In the genomic region with DNA sequence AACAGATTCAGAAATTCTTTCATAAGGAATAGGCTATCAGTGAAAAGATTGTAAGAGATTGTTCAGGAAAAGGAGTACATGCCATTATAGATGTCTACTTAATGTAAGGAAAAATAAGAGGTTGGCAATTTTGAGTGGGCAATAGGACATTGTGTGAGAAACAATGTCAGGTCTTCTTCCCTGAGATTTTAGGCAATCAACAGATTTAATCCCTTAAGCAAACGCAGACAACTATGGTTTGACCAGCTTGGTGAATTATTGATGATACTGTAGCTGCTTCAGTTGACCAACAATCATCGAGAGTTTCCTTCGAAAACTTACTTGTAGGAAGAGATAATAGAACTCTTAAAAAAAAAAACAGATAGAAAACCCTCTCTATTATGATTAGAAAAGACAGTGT, we compare ENCODE assay signal across 1 cellular context.
TF ChIP-seq lines count a peak whose summit lies in the region.

No MANE protein-coding gene starts in this region.

TF ChIP-seq in HepG2, 621 proteins besides CTCF, POLR2A, EP300 and RAD21 (continued from another document):
- TF ChIP-seq, protein P1, sequence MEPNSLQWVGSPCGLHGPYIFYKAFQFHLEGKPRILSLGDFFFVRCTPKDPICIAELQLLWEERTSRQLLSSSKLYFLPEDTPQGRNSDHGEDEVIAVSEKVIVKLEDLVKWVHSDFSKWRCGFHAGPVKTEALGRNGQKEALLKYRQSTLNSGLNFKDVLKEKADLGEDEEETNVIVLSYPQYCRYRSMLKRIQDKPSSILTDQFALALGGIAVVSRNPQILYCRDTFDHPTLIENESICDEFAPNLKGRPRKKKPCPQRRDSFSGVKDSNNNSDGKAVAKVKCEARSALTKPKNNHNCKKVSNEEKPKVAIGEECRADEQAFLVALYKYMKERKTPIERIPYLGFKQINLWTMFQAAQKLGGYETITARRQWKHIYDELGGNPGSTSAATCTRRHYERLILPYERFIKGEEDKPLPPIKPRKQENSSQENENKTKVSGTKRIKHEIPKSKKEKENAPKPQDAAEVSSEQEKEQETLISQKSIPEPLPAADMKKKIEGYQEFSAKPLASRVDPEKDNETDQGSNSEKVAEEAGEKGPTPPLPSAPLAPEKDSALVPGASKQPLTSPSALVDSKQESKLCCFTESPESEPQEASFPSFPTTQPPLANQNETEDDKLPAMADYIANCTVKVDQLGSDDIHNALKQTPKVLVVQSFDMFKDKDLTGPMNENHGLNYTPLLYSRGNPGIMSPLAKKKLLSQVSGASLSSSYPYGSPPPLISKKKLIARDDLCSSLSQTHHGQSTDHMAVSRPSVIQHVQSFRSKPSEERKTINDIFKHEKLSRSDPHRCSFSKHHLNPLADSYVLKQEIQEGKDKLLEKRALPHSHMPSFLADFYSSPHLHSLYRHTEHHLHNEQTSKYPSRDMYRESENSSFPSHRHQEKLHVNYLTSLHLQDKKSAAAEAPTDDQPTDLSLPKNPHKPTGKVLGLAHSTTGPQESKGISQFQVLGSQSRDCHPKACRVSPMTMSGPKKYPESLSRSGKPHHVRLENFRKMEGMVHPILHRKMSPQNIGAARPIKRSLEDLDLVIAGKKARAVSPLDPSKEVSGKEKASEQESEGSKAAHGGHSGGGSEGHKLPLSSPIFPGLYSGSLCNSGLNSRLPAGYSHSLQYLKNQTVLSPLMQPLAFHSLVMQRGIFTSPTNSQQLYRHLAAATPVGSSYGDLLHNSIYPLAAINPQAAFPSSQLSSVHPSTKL (CRISPR knock-in tag; IDR thresholded peaks at IDR 0.05): peak; percentile 24; the same call in 1 of the 2 replicates
- TF ChIP-seq BCL6 (CRISPR knock-in tag; IDR thresholded peaks at IDR 0.05) (peak; percentile 26; the same call in 1 of the 2 replicates), ZNF616 (CRISPR knock-in tag; IDR thresholded peaks at IDR 0.05; ENCODE audit: low read depth) (no peak), SMARCC2 (IDR thresholded peaks at IDR 0.05) (no peak), SOX6 (IDR thresholded peaks at IDR 0.05) (no peak), SOX6 (CRISPR knock-in tag; IDR thresholded peaks at IDR 0.05) (peak; percentile 61; the same call in 1 of the 2 replicates), SOX5 (CRISPR knock-in tag; IDR thresholded peaks at IDR 0.05; ENCODE audit: borderline replicate concordance) (0 out of 2 replicates have a peak, but pooled peaks have one; percentile 12), GATAD2A (CRISPR knock-in tag; IDR thresholded peaks at IDR 0.05) (peak; percentile 15; the same call in 1 of the 2 replicates), RNF219 (CRISPR knock-in tag; IDR thresholded peaks at IDR 0.05) (no peak)
- TF ChIP-seq, protein P2, sequence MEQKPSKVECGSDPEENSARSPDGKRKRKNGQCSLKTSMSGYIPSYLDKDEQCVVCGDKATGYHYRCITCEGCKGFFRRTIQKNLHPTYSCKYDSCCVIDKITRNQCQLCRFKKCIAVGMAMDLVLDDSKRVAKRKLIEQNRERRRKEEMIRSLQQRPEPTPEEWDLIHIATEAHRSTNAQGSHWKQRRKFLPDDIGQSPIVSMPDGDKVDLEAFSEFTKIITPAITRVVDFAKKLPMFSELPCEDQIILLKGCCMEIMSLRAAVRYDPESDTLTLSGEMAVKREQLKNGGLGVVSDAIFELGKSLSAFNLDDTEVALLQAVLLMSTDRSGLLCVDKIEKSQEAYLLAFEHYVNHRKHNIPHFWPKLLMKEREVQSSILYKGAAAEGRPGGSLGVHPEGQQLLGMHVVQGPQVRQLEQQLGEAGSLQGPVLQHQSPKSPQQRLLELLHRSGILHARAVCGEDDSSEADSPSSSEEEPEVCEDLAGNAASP (CRISPR knock-in tag; IDR thresholded peaks at IDR 0.05; ENCODE audit: borderline replicate concordance): no peak
